In genomic region chr6:136288566-136289326, GRCh38 we compare ENCODE assay signal across 8 cellular contexts.
A peak's percentile ranks its signal among the peaks of the same experiment; 100 is the strongest.
DNase-seq lines count a peak whose midpoint lies in the region; ATAC-seq and TF ChIP-seq lines count a peak whose summit lies in the region.

No MANE protein-coding gene starts in this region.

- peak; percentile 86 for DNase-seq in AG09319 (ENCODE audit: extremely low read depth, low read depth)
- DNase-seq in NOMO-1 treated with DMSO at 0.1 percent for 48 hours (lab: John Stamatoyannopoulos, UW; ENCODE audit: unreplicated experiment) = peak; percentile 77
- peak; percentile 80 for DNase-seq in activated T-cell treated with anti-CD3 and anti-CD28 coated beads for 24 hours (ENCODE audit: low read depth)
- DNase-seq in epidermal melanocyte (ENCODE audit: insufficient read length, low spot score) = peak; percentile 61
- DNase-seq in midbrain (lab: John Stamatoyannopoulos, UW) = peak; percentile 77
- peak; percentile 76 to 80 for DNase-seq in stimulated activated CD8-positive, alpha-beta memory T cell treated with anti-CD3 and anti-CD28 coated beads, Interleukin-15, amount 100 ng/mL, for 48 hours (ENCODE audit: low read depth in 2 of 2)

- TF ChIP-seq CTCF in AG09319 (IDR thresholded peaks at IDR 0.05; ENCODE audit: low read depth, low read length) = peak; percentile 5

- ATAC-seq in GM19043 (IDR thresholded peaks at IDR 0.05; ENCODE audit: low read depth, unreplicated experiment) = peak; percentile 18
- peak; percentile 26 for ATAC-seq in HG03457 (IDR thresholded peaks at IDR 0.05; ENCODE audit: unreplicated experiment)

Comparison
In these comparisons a context has a peak if more than half of its experiments do, and no peak if none do; other contexts are left out.
1. Peak in every context shown above with its lines: DNase-seq and ATAC-seq.